In genomic region chr2:86562891-86563649, GRCh38 we compare ENCODE assay signal across 8 cellular contexts. TPM values are rescaled to one million over a fixed set of nuclear protein-coding genes. Genes with fewer than 3 reads are reported as not detected.
DNase-seq lines count a peak whose midpoint lies in the region; ATAC-seq and TF ChIP-seq lines count a peak whose summit lies in the region.

CHMP3 (minus strand) TSS chr2:86563443; CDS start chr2:86563348, 95 bp downstream.

- H3K36me3 ChIP-seq in liver (ENCODE audit: control insufficient read depth in 4 of 4, insufficient read depth in 3 of 4, low read depth in 1 of 4, low read length in 3 of 4) = no peaks in the 10 kb centered on the region

- DNase-seq in CD14-positive monocyte (ENCODE audit: low spot score) (peak; percentile 98), NCI-H82 (lab: John Stamatoyannopoulos, UW) (peak; percentile 99), dermis microvascular lymphatic vessel endothelial cell (ENCODE audit: low read depth in 2 of 2) (peak; percentile 93 to 96)
- peak; percentile 95 to 97 for DNase-seq in activated CD4-positive, alpha-beta T cell treated with anti-CD3 and anti-CD28 coated beads, Interleukin-2, amount 50 U/mL, for 48 hours
- peak; percentile 97 for DNase-seq in stimulated activated CD4-positive, alpha-beta T cell treated with anti-CD3 and anti-CD28 coated beads, Interleukin-4, amount 100 ng/mL, for 24 hours

- intact Hi-C loops in CD14-positive monocyte (cut with micrococcal nuclease) = loop anchor here (5.0 to 10.0 kb wide), 4 partner anchors 59 to 1148 kb away; partner anchors contain the start of genes KDM3A (in 2 of the 2), RNF103 (in 2 of the 2), CAPG (in 1 of the 2) and SH2D6 (in 1 of the 2)

- peak within 1 kb of the TSS; percentile 89 to 97 for H3K4me3 Mint-ChIP-seq in CD14-positive monocyte

- WGBS in liver = under 1% methylated on average over 60 of the region's 60 CpGs

- peak within 1 kb of the TSS; percentile 99 to 100 (median 100) for H3K27ac Mint-ChIP-seq in CD14-positive monocyte

- peaks cover 0 to 10% (median 3%) of the 10 kb centered on the region in 7 donors for H3K9me3 Mint-ChIP-seq in CD14-positive monocyte

- peaks cover 0 to 17% (median 8%) of the 10 kb centered on the region in 4 donors for H3K4me1 ChIP-seq in liver (ENCODE audit: control insufficient read depth in 4 of 4, insufficient read depth in 4 of 4, low read length in 3 of 4)

- TF ChIP-seq RAD21 in liver (IDR thresholded peaks at IDR 0.05) = peak in 1 of 2 donors; percentile 30

- H3K27me3 ChIP-seq in liver (ENCODE audit: control insufficient read depth in 4 of 4, insufficient read depth in 4 of 4, low read length in 3 of 4) = no peaks in the 10 kb centered on the region

- H3K9ac ChIP-seq in liver (ENCODE audit: low read depth in 1 of 2, low read length in 2 of 2) = peak within 1 kb of the TSS; percentile 99

- peak; percentile 90 for ATAC-seq in GM19397 (IDR thresholded peaks at IDR 0.05; ENCODE audit: unreplicated experiment)
- ATAC-seq in HG03571 (IDR thresholded peaks at IDR 0.05; ENCODE audit: unreplicated experiment) = peak; percentile 86

- peak within 1 kb of the TSS; percentile 100 for H3K27ac ChIP-seq in liver (ENCODE audit: low read depth in 1 of 2, low read length in 2 of 2)

- no peak for TF ChIP-seq CTCF in CD14-positive monocyte (IDR thresholded peaks at IDR 0.05)
- no peak for TF ChIP-seq CTCF in liver (IDR thresholded peaks at IDR 0.05; ENCODE audit: low read depth, low read length, missing input control)

- H3K4me3 ChIP-seq in liver (ENCODE audit: low read depth in 1 of 3, low read length in 3 of 3) = peak within 1 kb of the TSS; percentile 77 to 99 (median 80)

- H3K36me3 Mint-ChIP-seq in CD14-positive monocyte = peaks cover 14 to 19% of the 10 kb centered on the region in 2 donors

- no peaks in the 10 kb centered on the region for H3K9me3 ChIP-seq in liver (ENCODE audit: control insufficient read depth in 4 of 4, low read length in 3 of 4)

- H3K27me3 Mint-ChIP-seq in CD14-positive monocyte (ENCODE audit: low read depth in 3 of 3) = peaks cover 0 to 6% (median 2%) of the 10 kb centered on the region in 3 donors

- peaks cover 34% of the 10 kb centered on the region for H3K4me1 Mint-ChIP-seq in CD14-positive monocyte

TF ChIP-seq in liver, 16 proteins besides CTCF, POLR2A, EP300 and RAD21:
- TF ChIP-seq JUND (IDR thresholded peaks at IDR 0.05) (peak; percentile 95 to 96), SP1 (IDR thresholded peaks at IDR 0.05) (peak; percentile 33), MAX (IDR thresholded peaks at IDR 0.05) (peak; percentile 96), FOXA1 (IDR thresholded peaks at IDR 0.05) (no peak), TAF1 (conservative IDR thresholded peaks at IDR 0.05) (peak; percentile 74), RXRA (IDR thresholded peaks at IDR 0.05) (no peak), YY1 (IDR thresholded peaks at IDR 0.05) (peak; percentile 70), EGR1 (IDR thresholded peaks at IDR 0.05; ENCODE audit: low read depth in 2 of 2) (peak in 1 of 2 donors; percentile 23), HNF4A (conservative IDR thresholded peaks at IDR 0.05) (peak in 1 of 2 donors; percentile 23), GABPA (IDR thresholded peaks at IDR 0.05 in 1 of 2, conservative IDR thresholded peaks at IDR 0.05 in 1 of 2) (peak in 1 of 2 donors; percentile 78), FOXA2 (IDR thresholded peaks at IDR 0.05) (no peak), HNF4G (IDR thresholded peaks at IDR 0.05) (no peak), NR2F2 (IDR thresholded peaks at IDR 0.05) (peak; percentile 38)
- TF ChIP-seq, protein P1, sequence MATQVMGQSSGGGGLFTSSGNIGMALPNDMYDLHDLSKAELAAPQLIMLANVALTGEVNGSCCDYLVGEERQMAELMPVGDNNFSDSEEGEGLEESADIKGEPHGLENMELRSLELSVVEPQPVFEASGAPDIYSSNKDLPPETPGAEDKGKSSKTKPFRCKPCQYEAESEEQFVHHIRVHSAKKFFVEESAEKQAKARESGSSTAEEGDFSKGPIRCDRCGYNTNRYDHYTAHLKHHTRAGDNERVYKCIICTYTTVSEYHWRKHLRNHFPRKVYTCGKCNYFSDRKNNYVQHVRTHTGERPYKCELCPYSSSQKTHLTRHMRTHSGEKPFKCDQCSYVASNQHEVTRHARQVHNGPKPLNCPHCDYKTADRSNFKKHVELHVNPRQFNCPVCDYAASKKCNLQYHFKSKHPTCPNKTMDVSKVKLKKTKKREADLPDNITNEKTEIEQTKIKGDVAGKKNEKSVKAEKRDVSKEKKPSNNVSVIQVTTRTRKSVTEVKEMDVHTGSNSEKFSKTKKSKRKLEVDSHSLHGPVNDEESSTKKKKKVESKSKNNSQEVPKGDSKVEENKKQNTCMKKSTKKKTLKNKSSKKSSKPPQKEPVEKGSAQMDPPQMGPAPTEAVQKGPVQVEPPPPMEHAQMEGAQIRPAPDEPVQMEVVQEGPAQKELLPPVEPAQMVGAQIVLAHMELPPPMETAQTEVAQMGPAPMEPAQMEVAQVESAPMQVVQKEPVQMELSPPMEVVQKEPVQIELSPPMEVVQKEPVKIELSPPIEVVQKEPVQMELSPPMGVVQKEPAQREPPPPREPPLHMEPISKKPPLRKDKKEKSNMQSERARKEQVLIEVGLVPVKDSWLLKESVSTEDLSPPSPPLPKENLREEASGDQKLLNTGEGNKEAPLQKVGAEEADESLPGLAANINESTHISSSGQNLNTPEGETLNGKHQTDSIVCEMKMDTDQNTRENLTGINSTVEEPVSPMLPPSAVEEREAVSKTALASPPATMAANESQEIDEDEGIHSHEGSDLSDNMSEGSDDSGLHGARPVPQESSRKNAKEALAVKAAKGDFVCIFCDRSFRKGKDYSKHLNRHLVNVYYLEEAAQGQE (IDR thresholded peaks at IDR 0.05) = peak; percentile 50
- TF ChIP-seq, protein P2, sequence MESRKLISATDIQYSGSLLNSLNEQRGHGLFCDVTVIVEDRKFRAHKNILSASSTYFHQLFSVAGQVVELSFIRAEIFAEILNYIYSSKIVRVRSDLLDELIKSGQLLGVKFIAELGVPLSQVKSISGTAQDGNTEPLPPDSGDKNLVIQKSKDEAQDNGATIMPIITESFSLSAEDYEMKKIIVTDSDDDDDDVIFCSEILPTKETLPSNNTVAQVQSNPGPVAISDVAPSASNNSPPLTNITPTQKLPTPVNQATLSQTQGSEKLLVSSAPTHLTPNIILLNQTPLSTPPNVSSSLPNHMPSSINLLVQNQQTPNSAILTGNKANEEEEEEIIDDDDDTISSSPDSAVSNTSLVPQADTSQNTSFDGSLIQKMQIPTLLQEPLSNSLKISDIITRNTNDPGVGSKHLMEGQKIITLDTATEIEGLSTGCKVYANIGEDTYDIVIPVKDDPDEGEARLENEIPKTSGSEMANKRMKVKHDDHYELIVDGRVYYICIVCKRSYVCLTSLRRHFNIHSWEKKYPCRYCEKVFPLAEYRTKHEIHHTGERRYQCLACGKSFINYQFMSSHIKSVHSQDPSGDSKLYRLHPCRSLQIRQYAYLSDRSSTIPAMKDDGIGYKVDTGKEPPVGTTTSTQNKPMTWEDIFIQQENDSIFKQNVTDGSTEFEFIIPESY (IDR thresholded peaks at IDR 0.05) = peak; percentile 74
- TF ChIP-seq, protein P3, sequence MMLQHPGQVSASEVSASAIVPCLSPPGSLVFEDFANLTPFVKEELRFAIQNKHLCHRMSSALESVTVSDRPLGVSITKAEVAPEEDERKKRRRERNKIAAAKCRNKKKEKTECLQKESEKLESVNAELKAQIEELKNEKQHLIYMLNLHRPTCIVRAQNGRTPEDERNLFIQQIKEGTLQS (IDR thresholded peaks at IDR 0.05) = peak; percentile 24

RNA-seq across cellular contexts. Expression of gene CHMP3, which starts in this region (rescaled TPM):
- polyA plus RNA-seq in CD14-positive monocyte = 100 to 1,000 TPM in 1 of 2 donors, 10 to 100 TPM in 1; 99.4 to 115 TPM
- 56.6 and 67.6 TPM in 2 replicates for total RNA-seq in dermis microvascular lymphatic vessel endothelial cell
- total RNA-seq in liver = 10 to 100 TPM; 20.6 to 25.0 TPM
- 10 to 100 TPM; 23.0 to 25.1 TPM for polyA plus RNA-seq in liver

Comparison
In these comparisons a context has a peak if more than half of its experiments do, and no peak if none do; other contexts are left out.
1. Peak in every context shown above with its lines: DNase-seq, ATAC-seq, H3K4me3 ChIP-seq and H3K27ac ChIP-seq.